ENCODE assay signal across 1 cellular context in the genomic region with DNA sequence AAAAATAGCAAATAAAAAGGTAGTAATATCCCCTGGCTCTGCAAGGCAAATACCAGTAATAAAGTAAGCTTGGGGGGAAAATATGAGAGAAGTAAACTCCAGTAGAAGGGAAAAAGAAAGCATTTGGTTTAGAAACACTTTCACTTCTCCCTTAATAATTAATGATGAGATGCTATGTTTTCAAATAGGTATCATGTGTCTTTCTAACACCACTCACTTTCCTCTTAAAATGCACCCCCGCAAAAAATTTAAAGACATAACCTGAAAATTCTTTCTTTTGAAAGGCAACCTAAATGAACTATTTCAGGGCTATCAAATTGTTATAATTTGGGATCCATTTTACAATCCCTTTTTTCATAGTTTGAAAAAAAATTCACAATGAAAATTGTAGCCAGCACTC.
TF ChIP-seq lines count a peak whose summit lies in the region.

No MANE protein-coding gene starts in this region.

TF ChIP-seq in WTC11, 78 proteins besides CTCF, POLR2A, EP300 and RAD21 (continued from another document):
- TF ChIP-seq, protein P1, sequence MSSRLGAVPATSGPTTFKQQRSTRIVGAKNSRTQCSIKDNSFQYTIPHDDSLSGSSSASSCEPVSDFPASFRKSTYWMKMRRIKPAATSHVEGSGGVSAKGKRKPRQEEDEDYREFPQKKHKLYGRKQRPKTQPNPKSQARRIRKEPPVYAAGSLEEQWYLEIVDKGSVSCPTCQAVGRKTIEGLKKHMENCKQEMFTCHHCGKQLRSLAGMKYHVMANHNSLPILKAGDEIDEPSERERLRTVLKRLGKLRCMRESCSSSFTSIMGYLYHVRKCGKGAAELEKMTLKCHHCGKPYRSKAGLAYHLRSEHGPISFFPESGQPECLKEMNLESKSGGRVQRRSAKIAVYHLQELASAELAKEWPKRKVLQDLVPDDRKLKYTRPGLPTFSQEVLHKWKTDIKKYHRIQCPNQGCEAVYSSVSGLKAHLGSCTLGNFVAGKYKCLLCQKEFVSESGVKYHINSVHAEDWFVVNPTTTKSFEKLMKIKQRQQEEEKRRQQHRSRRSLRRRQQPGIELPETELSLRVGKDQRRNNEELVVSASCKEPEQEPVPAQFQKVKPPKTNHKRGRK (CRISPR knock-in tag; IDR thresholded peaks at IDR 0.05; ENCODE audit: borderline replicate concordance) = no peak
- TF ChIP-seq USF1 (CRISPR knock-in tag; IDR thresholded peaks at IDR 0.05) (no peak), ZNF121 (CRISPR knock-in tag; IDR thresholded peaks at IDR 0.05) (no peak), ZNF423 (CRISPR knock-in tag; IDR thresholded peaks at IDR 0.05) (no peak), CDX4 (CRISPR knock-in tag; IDR thresholded peaks at IDR 0.05; ENCODE audit: borderline replicate concordance) (no peak), ZNF317 (CRISPR knock-in tag; IDR thresholded peaks at IDR 0.05; ENCODE audit: borderline replicate concordance, low read depth) (no peak), AFF4 (CRISPR knock-in tag; IDR thresholded peaks at IDR 0.05; ENCODE audit: borderline replicate concordance) (no peak), ZNF416 (CRISPR knock-in tag; IDR thresholded peaks at IDR 0.05) (no peak), ERG (CRISPR knock-in tag; IDR thresholded peaks at IDR 0.05) (no peak), TEAD4 (CRISPR knock-in tag; IDR thresholded peaks at IDR 0.05) (no peak)
- TF ChIP-seq, protein P2, sequence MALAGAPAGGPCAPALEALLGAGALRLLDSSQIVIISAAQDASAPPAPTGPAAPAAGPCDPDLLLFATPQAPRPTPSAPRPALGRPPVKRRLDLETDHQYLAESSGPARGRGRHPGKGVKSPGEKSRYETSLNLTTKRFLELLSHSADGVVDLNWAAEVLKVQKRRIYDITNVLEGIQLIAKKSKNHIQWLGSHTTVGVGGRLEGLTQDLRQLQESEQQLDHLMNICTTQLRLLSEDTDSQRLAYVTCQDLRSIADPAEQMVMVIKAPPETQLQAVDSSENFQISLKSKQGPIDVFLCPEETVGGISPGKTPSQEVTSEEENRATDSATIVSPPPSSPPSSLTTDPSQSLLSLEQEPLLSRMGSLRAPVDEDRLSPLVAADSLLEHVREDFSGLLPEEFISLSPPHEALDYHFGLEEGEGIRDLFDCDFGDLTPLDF (CRISPR knock-in tag; IDR thresholded peaks at IDR 0.05) = no peak
TF ChIP-seq in WTC11: peak in this region for 0.
